In the genomic region with DNA sequence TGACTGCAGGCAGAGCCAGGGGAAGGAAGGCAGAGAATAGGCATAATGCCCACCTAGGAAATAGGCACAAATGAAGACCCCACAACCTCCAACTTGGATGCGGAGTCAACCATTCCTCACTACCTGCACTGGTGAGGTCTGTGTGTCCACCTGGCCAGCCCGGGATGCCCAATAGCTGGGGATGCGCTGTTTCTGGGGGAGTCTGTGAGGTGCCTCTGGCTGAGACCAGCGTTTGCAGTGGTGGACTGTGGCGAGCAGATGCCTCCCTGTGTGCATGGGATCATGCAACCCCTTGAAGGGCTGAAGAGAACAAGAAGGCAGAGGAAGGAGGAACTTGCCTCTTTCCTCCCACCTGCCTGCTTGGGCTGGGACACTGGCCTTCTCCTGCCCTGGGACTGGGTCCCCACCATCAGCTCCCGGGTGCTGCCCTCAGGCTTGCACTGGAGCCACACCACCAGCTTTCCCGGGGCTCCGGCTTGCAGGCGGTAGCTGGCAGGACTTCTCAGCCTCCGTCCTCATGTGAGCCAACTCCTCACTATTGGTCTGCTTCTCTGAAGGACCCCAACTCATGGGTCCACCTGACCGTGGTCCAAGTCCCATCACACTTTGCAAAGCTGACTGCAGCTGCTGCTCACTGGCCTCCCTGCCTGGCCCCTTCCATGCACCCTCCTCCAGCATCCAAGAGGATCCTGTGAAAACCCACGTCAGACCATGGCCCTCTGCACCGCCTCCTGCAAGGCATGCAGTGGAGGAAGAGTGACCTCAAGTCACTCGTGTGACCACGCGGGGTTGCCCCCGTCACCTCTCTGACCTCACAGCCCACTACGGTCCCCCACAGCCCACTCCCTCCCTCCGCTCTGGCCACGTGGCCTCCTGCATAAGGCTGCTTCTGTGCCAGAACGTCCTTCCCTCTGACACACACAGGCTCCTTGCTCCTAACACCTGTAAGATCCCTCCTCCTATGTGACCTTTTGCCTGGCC, we compare ENCODE assay signal across 1 cellular context.
TF ChIP-seq lines count a peak whose summit lies in the region.

No MANE protein-coding gene starts in this region.

TF ChIP-seq in HepG2, 621 proteins besides CTCF, POLR2A, EP300 and RAD21 (continued from another document):
- TF ChIP-seq, protein P1, sequence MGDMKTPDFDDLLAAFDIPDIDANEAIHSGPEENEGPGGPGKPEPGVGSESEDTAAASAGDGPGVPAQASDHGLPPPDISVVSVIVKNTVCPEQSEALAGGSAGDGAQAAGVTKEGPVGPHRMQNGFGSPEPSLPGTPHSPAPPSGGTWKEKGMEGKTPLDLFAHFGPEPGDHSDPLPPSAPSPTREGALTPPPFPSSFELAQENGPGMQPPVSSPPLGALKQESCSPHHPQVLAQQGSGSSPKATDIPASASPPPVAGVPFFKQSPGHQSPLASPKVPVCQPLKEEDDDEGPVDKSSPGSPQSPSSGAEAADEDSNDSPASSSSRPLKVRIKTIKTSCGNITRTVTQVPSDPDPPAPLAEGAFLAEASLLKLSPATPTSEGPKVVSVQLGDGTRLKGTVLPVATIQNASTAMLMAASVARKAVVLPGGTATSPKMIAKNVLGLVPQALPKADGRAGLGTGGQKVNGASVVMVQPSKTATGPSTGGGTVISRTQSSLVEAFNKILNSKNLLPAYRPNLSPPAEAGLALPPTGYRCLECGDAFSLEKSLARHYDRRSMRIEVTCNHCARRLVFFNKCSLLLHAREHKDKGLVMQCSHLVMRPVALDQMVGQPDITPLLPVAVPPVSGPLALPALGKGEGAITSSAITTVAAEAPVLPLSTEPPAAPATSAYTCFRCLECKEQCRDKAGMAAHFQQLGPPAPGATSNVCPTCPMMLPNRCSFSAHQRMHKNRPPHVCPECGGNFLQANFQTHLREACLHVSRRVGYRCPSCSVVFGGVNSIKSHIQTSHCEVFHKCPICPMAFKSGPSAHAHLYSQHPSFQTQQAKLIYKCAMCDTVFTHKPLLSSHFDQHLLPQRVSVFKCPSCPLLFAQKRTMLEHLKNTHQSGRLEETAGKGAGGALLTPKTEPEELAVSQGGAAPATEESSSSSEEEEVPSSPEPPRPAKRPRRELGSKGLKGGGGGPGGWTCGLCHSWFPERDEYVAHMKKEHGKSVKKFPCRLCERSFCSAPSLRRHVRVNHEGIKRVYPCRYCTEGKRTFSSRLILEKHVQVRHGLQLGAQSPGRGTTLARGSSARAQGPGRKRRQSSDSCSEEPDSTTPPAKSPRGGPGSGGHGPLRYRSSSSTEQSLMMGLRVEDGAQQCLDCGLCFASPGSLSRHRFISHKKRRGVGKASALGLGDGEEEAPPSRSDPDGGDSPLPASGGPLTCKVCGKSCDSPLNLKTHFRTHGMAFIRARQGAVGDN (CRISPR knock-in tag; IDR thresholded peaks at IDR 0.05): peak; percentile 19; the same call in 1 of the 2 replicates
